1 cellular context compared by ENCODE assay signal in genomic region chr6:143450453-143451362, GRCh38.
TF ChIP-seq lines count a peak whose summit lies in the region.

Gene ADAT2 (minus strand): TSS chr6:143450695. CDS start chr6:143450658, 37 bp downstream.
A gene with protein sequence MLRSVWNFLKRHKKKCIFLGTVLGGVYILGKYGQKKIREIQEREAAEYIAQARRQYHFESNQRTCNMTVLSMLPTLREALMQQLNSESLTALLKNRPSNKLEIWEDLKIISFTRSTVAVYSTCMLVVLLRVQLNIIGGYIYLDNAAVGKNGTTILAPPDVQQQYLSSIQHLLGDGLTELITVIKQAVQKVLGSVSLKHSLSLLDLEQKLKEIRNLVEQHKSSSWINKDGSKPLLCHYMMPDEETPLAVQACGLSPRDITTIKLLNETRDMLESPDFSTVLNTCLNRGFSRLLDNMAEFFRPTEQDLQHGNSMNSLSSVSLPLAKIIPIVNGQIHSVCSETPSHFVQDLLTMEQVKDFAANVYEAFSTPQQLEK (plus strand): TSS chr6:143450805. CDS start chr6:143451043, 238 bp downstream.

TF ChIP-seq in HepG2, 621 proteins besides CTCF, POLR2A, EP300 and RAD21 (continued from another document and continues in another):
- TF ChIP-seq, protein P1, sequence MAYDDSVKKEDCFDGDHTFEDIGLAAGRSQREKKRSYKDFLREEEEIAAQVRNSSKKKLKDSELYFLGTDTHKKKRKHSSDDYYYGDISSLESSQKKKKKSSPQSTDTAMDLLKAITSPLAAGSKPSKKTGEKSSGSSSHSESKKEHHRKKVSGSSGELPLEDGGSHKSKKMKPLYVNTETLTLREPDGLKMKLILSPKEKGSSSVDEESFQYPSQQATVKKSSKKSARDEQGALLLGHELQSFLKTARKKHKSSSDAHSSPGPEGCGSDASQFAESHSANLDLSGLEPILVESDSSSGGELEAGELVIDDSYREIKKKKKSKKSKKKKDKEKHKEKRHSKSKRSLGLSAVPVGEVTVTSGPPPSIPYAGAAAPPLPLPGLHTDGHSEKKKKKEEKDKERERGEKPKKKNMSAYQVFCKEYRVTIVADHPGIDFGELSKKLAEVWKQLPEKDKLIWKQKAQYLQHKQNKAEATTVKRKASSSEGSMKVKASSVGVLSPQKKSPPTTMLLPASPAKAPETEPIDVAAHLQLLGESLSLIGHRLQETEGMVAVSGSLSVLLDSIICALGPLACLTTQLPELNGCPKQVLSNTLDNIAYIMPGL (CRISPR knock-in tag; IDR thresholded peaks at IDR 0.05; ENCODE audit: borderline replicate concordance in 1 of 2, low read depth in 1 of 2) = peak; percentile 92 to 96; a peak in 3 of 4 replicates
- peak; percentile 95 for TF ChIP-seq ZNF451 (CRISPR knock-in tag; IDR thresholded peaks at IDR 0.05)
- peak; percentile 96 for TF ChIP-seq ZBTB4 (CRISPR knock-in tag; IDR thresholded peaks at IDR 0.05; ENCODE audit: borderline replicate concordance)
- no peak for TF ChIP-seq RARG (CRISPR knock-in tag; IDR thresholded peaks at IDR 0.05; ENCODE audit: low read depth)
- TF ChIP-seq CSRNP2 (CRISPR knock-in tag; conservative IDR thresholded peaks at IDR 0.05; ENCODE audit: low read depth) = peak; percentile 92; the same call in 1 of the 2 replicates
- no peak for TF ChIP-seq FOXA1 (IDR thresholded peaks at IDR 0.05)
- TF ChIP-seq FOXA1 (CRISPR knock-in tag; IDR thresholded peaks at IDR 0.05) = peak; percentile 74
- TF ChIP-seq ZZZ3 (CRISPR knock-in tag; IDR thresholded peaks at IDR 0.05; ENCODE audit: borderline replicate concordance) = no peak
- TF ChIP-seq ZNF816 (CRISPR knock-in tag; IDR thresholded peaks at IDR 0.05; ENCODE audit: borderline replicate concordance) = peak; percentile 99
- TF ChIP-seq SIX4 (CRISPR knock-in tag; IDR thresholded peaks at IDR 0.05) = peak; percentile 90
- TF ChIP-seq AGO1 (IDR thresholded peaks at IDR 0.05; ENCODE audit: low read depth, low read length, poor library complexity, severe bottlenecking) = peak; percentile 88
- TF ChIP-seq ZNF709 (CRISPR knock-in tag; IDR thresholded peaks at IDR 0.05) = peak; percentile 94
- peak; percentile 81 for TF ChIP-seq ZNF652 (CRISPR knock-in tag; IDR thresholded peaks at IDR 0.05; ENCODE audit: borderline replicate concordance, low read depth)
- peak; percentile 76 for TF ChIP-seq ZNF644 (CRISPR knock-in tag; IDR thresholded peaks at IDR 0.05; ENCODE audit: low read depth)
- TF ChIP-seq ZNF878 (CRISPR knock-in tag; IDR thresholded peaks at IDR 0.05) = peak; percentile 95
- peak; percentile 87; the same call in 1 of the 2 replicates for TF ChIP-seq ZNF616 (CRISPR knock-in tag; IDR thresholded peaks at IDR 0.05; ENCODE audit: low read depth)
- peak; percentile 99 for TF ChIP-seq ATF7-NPFF (CRISPR knock-in tag; IDR thresholded peaks at IDR 0.05; ENCODE audit: low read depth)
- TF ChIP-seq PPARG (CRISPR knock-in tag; conservative IDR thresholded peaks at IDR 0.05) = peak; percentile 94
- no peak for TF ChIP-seq MBD4 (IDR thresholded peaks at IDR 0.05; ENCODE audit: borderline replicate concordance, low read length)
- TF ChIP-seq, protein P2, sequence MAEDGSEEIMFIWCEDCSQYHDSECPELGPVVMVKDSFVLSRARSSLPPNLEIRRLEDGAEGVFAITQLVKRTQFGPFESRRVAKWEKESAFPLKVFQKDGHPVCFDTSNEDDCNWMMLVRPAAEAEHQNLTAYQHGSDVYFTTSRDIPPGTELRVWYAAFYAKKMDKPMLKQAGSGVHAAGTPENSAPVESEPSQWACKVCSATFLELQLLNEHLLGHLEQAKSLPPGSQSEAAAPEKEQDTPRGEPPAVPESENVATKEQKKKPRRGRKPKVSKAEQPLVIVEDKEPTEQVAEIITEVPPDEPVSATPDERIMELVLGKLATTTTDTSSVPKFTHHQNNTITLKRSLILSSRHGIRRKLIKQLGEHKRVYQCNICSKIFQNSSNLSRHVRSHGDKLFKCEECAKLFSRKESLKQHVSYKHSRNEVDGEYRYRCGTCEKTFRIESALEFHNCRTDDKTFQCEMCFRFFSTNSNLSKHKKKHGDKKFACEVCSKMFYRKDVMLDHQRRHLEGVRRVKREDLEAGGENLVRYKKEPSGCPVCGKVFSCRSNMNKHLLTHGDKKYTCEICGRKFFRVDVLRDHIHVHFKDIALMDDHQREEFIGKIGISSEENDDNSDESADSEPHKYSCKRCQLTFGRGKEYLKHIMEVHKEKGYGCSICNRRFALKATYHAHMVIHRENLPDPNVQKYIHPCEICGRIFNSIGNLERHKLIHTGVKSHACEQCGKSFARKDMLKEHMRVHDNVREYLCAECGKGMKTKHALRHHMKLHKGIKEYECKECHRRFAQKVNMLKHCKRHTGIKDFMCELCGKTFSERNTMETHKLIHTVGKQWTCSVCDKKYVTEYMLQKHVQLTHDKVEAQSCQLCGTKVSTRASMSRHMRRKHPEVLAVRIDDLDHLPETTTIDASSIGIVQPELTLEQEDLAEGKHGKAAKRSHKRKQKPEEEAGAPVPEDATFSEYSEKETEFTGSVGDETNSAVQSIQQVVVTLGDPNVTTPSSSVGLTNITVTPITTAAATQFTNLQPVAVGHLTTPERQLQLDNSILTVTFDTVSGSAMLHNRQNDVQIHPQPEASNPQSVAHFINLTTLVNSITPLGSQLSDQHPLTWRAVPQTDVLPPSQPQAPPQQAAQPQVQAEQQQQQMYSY (CRISPR knock-in tag; IDR thresholded peaks at IDR 0.05) = peak; percentile 70; the same call in 1 of the 2 replicates
- no peak for TF ChIP-seq ZFP62 (CRISPR knock-in tag; IDR thresholded peaks at IDR 0.05)
- no peak for TF ChIP-seq MATR3 (CRISPR knock-in tag; IDR thresholded peaks at IDR 0.05)
- TF ChIP-seq MNT (IDR thresholded peaks at IDR 0.05) = peak; percentile 64
- peak; percentile 94 for TF ChIP-seq ZNF703 (CRISPR knock-in tag; IDR thresholded peaks at IDR 0.05; ENCODE audit: borderline replicate concordance)
- TF ChIP-seq RFX5 (IDR thresholded peaks at IDR 0.05; ENCODE audit: low read depth, low read length) = peak; percentile 71
- TF ChIP-seq, protein P3, sequence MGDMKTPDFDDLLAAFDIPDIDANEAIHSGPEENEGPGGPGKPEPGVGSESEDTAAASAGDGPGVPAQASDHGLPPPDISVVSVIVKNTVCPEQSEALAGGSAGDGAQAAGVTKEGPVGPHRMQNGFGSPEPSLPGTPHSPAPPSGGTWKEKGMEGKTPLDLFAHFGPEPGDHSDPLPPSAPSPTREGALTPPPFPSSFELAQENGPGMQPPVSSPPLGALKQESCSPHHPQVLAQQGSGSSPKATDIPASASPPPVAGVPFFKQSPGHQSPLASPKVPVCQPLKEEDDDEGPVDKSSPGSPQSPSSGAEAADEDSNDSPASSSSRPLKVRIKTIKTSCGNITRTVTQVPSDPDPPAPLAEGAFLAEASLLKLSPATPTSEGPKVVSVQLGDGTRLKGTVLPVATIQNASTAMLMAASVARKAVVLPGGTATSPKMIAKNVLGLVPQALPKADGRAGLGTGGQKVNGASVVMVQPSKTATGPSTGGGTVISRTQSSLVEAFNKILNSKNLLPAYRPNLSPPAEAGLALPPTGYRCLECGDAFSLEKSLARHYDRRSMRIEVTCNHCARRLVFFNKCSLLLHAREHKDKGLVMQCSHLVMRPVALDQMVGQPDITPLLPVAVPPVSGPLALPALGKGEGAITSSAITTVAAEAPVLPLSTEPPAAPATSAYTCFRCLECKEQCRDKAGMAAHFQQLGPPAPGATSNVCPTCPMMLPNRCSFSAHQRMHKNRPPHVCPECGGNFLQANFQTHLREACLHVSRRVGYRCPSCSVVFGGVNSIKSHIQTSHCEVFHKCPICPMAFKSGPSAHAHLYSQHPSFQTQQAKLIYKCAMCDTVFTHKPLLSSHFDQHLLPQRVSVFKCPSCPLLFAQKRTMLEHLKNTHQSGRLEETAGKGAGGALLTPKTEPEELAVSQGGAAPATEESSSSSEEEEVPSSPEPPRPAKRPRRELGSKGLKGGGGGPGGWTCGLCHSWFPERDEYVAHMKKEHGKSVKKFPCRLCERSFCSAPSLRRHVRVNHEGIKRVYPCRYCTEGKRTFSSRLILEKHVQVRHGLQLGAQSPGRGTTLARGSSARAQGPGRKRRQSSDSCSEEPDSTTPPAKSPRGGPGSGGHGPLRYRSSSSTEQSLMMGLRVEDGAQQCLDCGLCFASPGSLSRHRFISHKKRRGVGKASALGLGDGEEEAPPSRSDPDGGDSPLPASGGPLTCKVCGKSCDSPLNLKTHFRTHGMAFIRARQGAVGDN (CRISPR knock-in tag; IDR thresholded peaks at IDR 0.05) = peak; percentile 99
- peak; percentile 99 for TF ChIP-seq SPEN (CRISPR knock-in tag; IDR thresholded peaks at IDR 0.05; ENCODE audit: low read depth)
- TF ChIP-seq GFI1 (CRISPR knock-in tag; IDR thresholded peaks at IDR 0.05; ENCODE audit: borderline replicate concordance) = peak; percentile 93
- TF ChIP-seq FUBP1 (CRISPR knock-in tag; IDR thresholded peaks at IDR 0.05; ENCODE audit: borderline replicate concordance) = 0 out of 2 replicates have a peak, but pooled peaks have one; percentile 16
- peak; percentile 75 for TF ChIP-seq HES4 (CRISPR knock-in tag; IDR thresholded peaks at IDR 0.05; ENCODE audit: borderline replicate concordance)
- TF ChIP-seq ZNF724P (CRISPR knock-in tag; IDR thresholded peaks at IDR 0.05; ENCODE audit: borderline replicate concordance) = peak; percentile 98; the same call in 1 of the 2 replicates
- peak; percentile 99 for TF ChIP-seq ZBTB25 (CRISPR knock-in tag; IDR thresholded peaks at IDR 0.05)
- TF ChIP-seq SRSF9 (IDR thresholded peaks at IDR 0.05; ENCODE audit: borderline replicate concordance, insufficient read depth, low read depth, low read length, poor library complexity, severe bottlenecking) = no peak
